ENCODE assay signal across 19 cellular contexts in genomic region chr3:147385059-147386012, GRCh38. TPM values are rescaled to one million over a fixed set of nuclear protein-coding genes. Genes with fewer than 3 reads are reported as not detected.
DNase-seq lines count a peak whose midpoint lies in the region; ATAC-seq and TF ChIP-seq lines count a peak whose summit lies in the region.
"Had no signal": no experiment of that assay in that cellular context is flagged by ENCODE, and none has a peak within 500 bp of the region (broad histone marks: within the 10 kb centered on the region; RNA-seq: fewer than 3 reads in every experiment).

No MANE protein-coding gene starts in this region.

- H3K27me3 Mint-ChIP-seq in WTC11 (ENCODE audit: low read depth) (peaks cover 97% of the 10 kb centered on the region), endothelial cell (ENCODE audit: unreplicated experiment) (peaks cover 42% of the 10 kb centered on the region), type B pancreatic cell (peaks cover 98% of the 10 kb centered on the region)

- H3K4me1 Mint-ChIP-seq in WTC11 (peaks cover 94% of the 10 kb centered on the region), endothelial cell (ENCODE audit: unreplicated experiment) (peaks cover 58% of the 10 kb centered on the region), type B pancreatic cell (ENCODE audit: unreplicated experiment) (peaks cover 30% of the 10 kb centered on the region)
- H3K4me1 Mint-ChIP-seq: B cell had no signal

- DNase-seq in ELF-1 (ENCODE audit: low read depth, low spot score) (peak; percentile 13), WTC11 (ENCODE audit: low spot score) (no peak), endothelial cell (ENCODE audit: low spot score) (no peak), type B pancreatic cell (ENCODE audit: extremely low spot score, unreplicated experiment) (no peak), NCI-H187 treated with DMSO at 0.1 percent for 48 hours (lab: John Stamatoyannopoulos, UW) (no peak)
- DNase-seq: DMS79, Kasumi-1, NCI-H1417, NCI-H1930, NCI-H226, NCI-H510A treated with DMSO at 0.1 percent for 48 hours, NCI-H748 treated with DMSO at 0.1 percent for 48 hours, SHP77 treated with DMSO at 0.1 percent for 48 hours, SW 1271 had no signal

- H3K27ac Mint-ChIP-seq in WTC11 (no peak overlapping the region), endothelial cell (ENCODE audit: unreplicated experiment) (peak overlapping the region; percentile 4), type B pancreatic cell (no peak overlapping the region)
- H3K27ac Mint-ChIP-seq: B cell had no signal

- H3K36me3 Mint-ChIP-seq in WTC11 (no peaks in the 10 kb centered on the region), endothelial cell (ENCODE audit: low read depth, unreplicated experiment) (no peaks in the 10 kb centered on the region), type B pancreatic cell (peaks cover 8% of the 10 kb centered on the region)

- POLR2A ChIA-PET in WTC11 (lab: Charles Lee): interaction anchor here (0.9 to 2.1 kb wide), 2 partner anchors 10 to 12 kb away, joined by 3 to 8 read pairs; no protein-coding TSS in a partner anchor

- no peak for TF ChIP-seq CTCF in WTC11 (IDR thresholded peaks at IDR 0.05)
- peak; percentile 9 for TF ChIP-seq CTCF in endothelial cell (IDR thresholded peaks at IDR 0.05; ENCODE audit: unreplicated experiment)
- TF ChIP-seq CTCF in type B pancreatic cell (conservative IDR thresholded peaks at IDR 0.05): peak; percentile 8

- CTCF ChIA-PET in WTC11 (lab: Charles Lee): interaction anchor here (0.8 to 6.3 kb wide), 18 partner anchors 8 to 779 kb away, joined by 3 to 70 read pairs (median 19); partner anchors contain the start of gene ZIC4

- H3K9me3 Mint-ChIP-seq in WTC11 (no peaks in the 10 kb centered on the region), endothelial cell (ENCODE audit: unreplicated experiment) (no peaks in the 10 kb centered on the region), type B pancreatic cell (no peaks in the 10 kb centered on the region)

- H3K4me3 Mint-ChIP-seq in WTC11: peak overlapping the region; percentile 59
- no peak overlapping the region for H3K4me3 Mint-ChIP-seq in endothelial cell (ENCODE audit: unreplicated experiment)
- H3K4me3 Mint-ChIP-seq in type B pancreatic cell: no peak overlapping the region
- H3K4me3 Mint-ChIP-seq: B cell had no signal

- ATAC-seq in WTC11: peak; percentile 2
- no peak for ATAC-seq in HG03571 (IDR thresholded peaks at IDR 0.05; ENCODE audit: unreplicated experiment)
- ATAC-seq in HG03097 (IDR thresholded peaks at IDR 0.05; ENCODE audit: low FRiP score, unreplicated experiment): no peak
- ATAC-seq: HCT116 had no signal

TF ChIP-seq in WTC11, 78 proteins besides CTCF, POLR2A, EP300 and RAD21:
- TF ChIP-seq MXD4 (CRISPR knock-in tag; IDR thresholded peaks at IDR 0.05; ENCODE audit: borderline replicate concordance) (no peak), ZBTB21 (CRISPR knock-in tag; IDR thresholded peaks at IDR 0.05; ENCODE audit: borderline replicate concordance) (no peak), PRDM15 (CRISPR knock-in tag; IDR thresholded peaks at IDR 0.05) (0 out of 2 replicates have a peak, but pooled peaks have one; percentile 4), E2F1 (CRISPR knock-in tag; IDR thresholded peaks at IDR 0.05) (no peak), ZBTB43 (CRISPR knock-in tag; IDR thresholded peaks at IDR 0.05) (no peak), KAT7 (CRISPR knock-in tag; IDR thresholded peaks at IDR 0.05; ENCODE audit: borderline replicate concordance) (no peak)

RNA-seq across cellular contexts. Expression of gene ZIC4, which starts 21.0 kb away (rescaled TPM):
- 1.9 to 3.5 TPM (median 2.5 TPM) in 3 replicates for total RNA-seq in WTC11 (2021)
- 2.2 TPM for total RNA-seq in endothelial cell (ENCODE audit: unreplicated experiment)
- 40.2 TPM in 1 of 2 replicates, not detected in the other for total RNA-seq in type B pancreatic cell (ENCODE audit: low replicate concordance)
- total RNA-seq: B cell, MCF 10A had no signal

RNA-seq across cellular contexts. Expression of gene ZIC1, which starts 23.8 kb away (rescaled TPM):
- 30.3 to 59.7 TPM (median 34.7 TPM) in 3 replicates for total RNA-seq in WTC11 (2021)
- total RNA-seq in endothelial cell (ENCODE audit: unreplicated experiment): 4.1 TPM
- 184 TPM in 1 of 2 replicates, not detected in the other for total RNA-seq in type B pancreatic cell (ENCODE audit: low replicate concordance)
- total RNA-seq: B cell, MCF 10A had no signal
